Comparison of ENCODE assay signal across 31 cellular contexts in genomic region chr7:113768256-113768847, GRCh38.
DNase-seq lines count a peak whose midpoint lies in the region; ATAC-seq, FAIRE-seq and TF ChIP-seq lines count a peak whose summit lies in the region.
"Had no signal": no experiment of that assay in that cellular context is flagged by ENCODE, and none has a peak within 500 bp of the region (broad histone marks: within the 10 kb centered on the region; RNA-seq: fewer than 3 reads in every experiment).

No MANE protein-coding gene starts in this region.

- no peak overlapping the region for H3K9ac ChIP-seq in astrocyte (ENCODE audit: low read length)
- H3K9ac ChIP-seq: neural progenitor cell had no signal

- TF ChIP-seq CTCF in astrocyte (IDR thresholded peaks at IDR 0.05; ENCODE audit: insufficient read depth, low read depth, low read length) (no peak), mucosa of descending colon (IDR thresholded peaks at IDR 0.05) (no peak)

- no peak overlapping the region for H3K27ac ChIP-seq in astrocyte (ENCODE audit: low read depth, low read length)
- H3K27ac ChIP-seq: gastroesophageal sphincter, neural progenitor cell, right atrium auricular region, thoracic aorta had no signal

- FAIRE-seq in astrocyte (lab: Jason Lieb, UNC) = no peak
- FAIRE-seq: bronchial epithelial cell, GM18507 had no signal

- no peaks in the 10 kb centered on the region for H3K9me3 Mint-ChIP-seq in astrocyte (ENCODE audit: unreplicated experiment)
- H3K9me3 Mint-ChIP-seq: activated naive CD4-positive, alpha-beta T cell treated with anti-CD3 and anti-CD28 coated beads, Interleukin-2, amount 50 U/mL, for 24 hours; memory B cell; neural progenitor cell; stimulated activated naive CD8-positive, alpha-beta T cell treated with anti-CD3 and anti-CD28 coated beads, Interleukin-15, amount 100 ng/mL, for 72 hours had no signal

- no peaks in the 10 kb centered on the region for H4K20me1 ChIP-seq in astrocyte (ENCODE audit: insufficient read depth, low read length)

- peaks cover 9% of the 10 kb centered on the region for H3K4me1 Mint-ChIP-seq in astrocyte (ENCODE audit: low read depth, unreplicated experiment)
- H3K4me1 Mint-ChIP-seq: activated naive CD4-positive, alpha-beta T cell treated with anti-CD3 and anti-CD28 coated beads, Interleukin-2, amount 50 U/mL, for 24 hours; immature natural killer cell; memory B cell; neural progenitor cell; stimulated activated naive CD8-positive, alpha-beta T cell treated with anti-CD3 and anti-CD28 coated beads, Interleukin-15, amount 100 ng/mL, for 72 hours had no signal

- intact Hi-C loops in mucosa of descending colon (cut with DNase I, micrococcal nuclease) = no loop called here

- no peaks in the 10 kb centered on the region for H3K36me3 Mint-ChIP-seq in astrocyte (ENCODE audit: low read depth, unreplicated experiment)
- H3K36me3 Mint-ChIP-seq: activated naive CD4-positive, alpha-beta T cell treated with anti-CD3 and anti-CD28 coated beads, Interleukin-2, amount 50 U/mL, for 24 hours; CD8-positive, alpha-beta T cell; immature natural killer cell; memory B cell; neural progenitor cell had no signal

- H2AFZ ChIP-seq in astrocyte (ENCODE audit: low read depth, low read length) = no peak overlapping the region
- H2AFZ ChIP-seq: neural progenitor cell had no signal

- ATAC-seq in mucosa of descending colon = peak; percentile 77
- no peak for ATAC-seq in GM19452 (IDR thresholded peaks at IDR 0.05; ENCODE audit: unreplicated experiment)
- ATAC-seq: CD8-positive, alpha-beta T cell; gastroesophageal sphincter; left lobe of liver; stimulated activated naive CD8-positive, alpha-beta T cell treated with anti-CD3 and anti-CD28 coated beads, Interleukin-15, amount 100 ng/mL, for 72 hours had no signal

- DNase-seq in COLO829 (ENCODE audit: low spot score) = peak; percentile 67
- DNase-seq in LoVo (ENCODE audit: low spot score) = peak; percentile 35
- peak; percentile 19 for DNase-seq in astrocyte (ENCODE audit: low read depth)
- no peak for DNase-seq in mucosa of descending colon
- no peak for DNase-seq in stimulated activated CD4-positive, alpha-beta T cell treated with anti-CD3 and anti-CD28 coated beads, Interleukin-4, amount 100 ng/mL, for 1 hour
- no peak for DNase-seq in NCI-H226
- DNase-seq: activated CD4-positive, alpha-beta T cell treated with anti-CD3 and anti-CD28 coated beads for 4 hours; amygdala; CD8-positive, alpha-beta T cell; GOT3; hypothalamus; immature natural killer cell; KG1; NCI-H1092; NCI-H1694 treated with DMSO at 0.1 percent for 48 hours; NCI-H524 treated with DMSO at 0.1 percent for 48 hours; Peyer's patch; SIG-M5; stimulated activated CD4-positive, alpha-beta T cell treated with anti-CD3 and anti-CD28 coated beads, Interleukin-2, amount 100 ng/mL, for 24 hours; stimulated activated CD8-positive, alpha-beta memory T cell treated with anti-CD3 and anti-CD28 coated beads, Interleukin-4, amount 100 ng/mL, for 48 hours; stimulated activated naive CD8-positive, alpha-beta T cell treated with anti-CD3 and anti-CD28 coated beads, Interleukin-15, amount 100 ng/mL, for 72 hours had no signal

- H3K27me3 ChIP-seq in astrocyte (ENCODE audit: insufficient read depth, low read length) = no peaks in the 10 kb centered on the region
- H3K27me3 ChIP-seq: gastroesophageal sphincter, neural progenitor cell, Peyer's patch, right atrium auricular region had no signal

- no peak overlapping the region for H3K4me2 ChIP-seq in astrocyte (ENCODE audit: low read length)
- H3K4me2 ChIP-seq: neural progenitor cell had no signal

- H3K27me3 Mint-ChIP-seq in astrocyte (ENCODE audit: low read depth, unreplicated experiment) = no peaks in the 10 kb centered on the region
- H3K27me3 Mint-ChIP-seq: activated naive CD4-positive, alpha-beta T cell treated with anti-CD3 and anti-CD28 coated beads, Interleukin-2, amount 50 U/mL, for 24 hours; memory B cell; stimulated activated naive CD8-positive, alpha-beta T cell treated with anti-CD3 and anti-CD28 coated beads, Interleukin-15, amount 100 ng/mL, for 72 hours had no signal

- no peaks in the 10 kb centered on the region for H3K79me2 ChIP-seq in astrocyte (ENCODE audit: insufficient read depth, low read length)

- H3K4me3 ChIP-seq in astrocyte (ENCODE audit: insufficient read depth, low read depth, low read length) (no peak overlapping the region), mucosa of descending colon (no peak overlapping the region)
- H3K4me3 ChIP-seq: gastroesophageal sphincter, neural progenitor cell, Peyer's patch, right atrium auricular region, thoracic aorta had no signal

- no peak overlapping the region for H3K27ac Mint-ChIP-seq in astrocyte (ENCODE audit: unreplicated experiment)
- H3K27ac Mint-ChIP-seq: activated naive CD4-positive, alpha-beta T cell treated with anti-CD3 and anti-CD28 coated beads, Interleukin-2, amount 50 U/mL, for 24 hours; CD8-positive, alpha-beta T cell; immature natural killer cell; memory B cell; neural progenitor cell; stimulated activated naive CD8-positive, alpha-beta T cell treated with anti-CD3 and anti-CD28 coated beads, Interleukin-15, amount 100 ng/mL, for 72 hours had no signal

- H3K36me3 ChIP-seq in astrocyte (ENCODE audit: insufficient read depth, low read length) (no peaks in the 10 kb centered on the region), mucosa of descending colon (ENCODE audit: low read depth) (no peaks in the 10 kb centered on the region)
- H3K36me3 ChIP-seq: gastroesophageal sphincter, neural progenitor cell, Peyer's patch, right atrium auricular region, thoracic aorta had no signal

- no peaks in the 10 kb centered on the region for H3K4me1 ChIP-seq in astrocyte (ENCODE audit: insufficient read depth, low read length)
- no peaks in the 10 kb centered on the region for H3K4me1 ChIP-seq in mucosa of descending colon (ENCODE audit: low read depth)
- H3K4me1 ChIP-seq: gastroesophageal sphincter, neural progenitor cell, Peyer's patch, right atrium auricular region had no signal

- no peak overlapping the region for H3K4me3 Mint-ChIP-seq in astrocyte (ENCODE audit: unreplicated experiment)
- H3K4me3 Mint-ChIP-seq: activated naive CD4-positive, alpha-beta T cell treated with anti-CD3 and anti-CD28 coated beads, Interleukin-2, amount 50 U/mL, for 24 hours; CD8-positive, alpha-beta T cell; immature natural killer cell; memory B cell; neural progenitor cell; stimulated activated naive CD8-positive, alpha-beta T cell treated with anti-CD3 and anti-CD28 coated beads, Interleukin-15, amount 100 ng/mL, for 72 hours had no signal

- H3K9me3 ChIP-seq in astrocyte (ENCODE audit: insufficient read depth, low read depth, low read length) (no peaks in the 10 kb centered on the region), mucosa of descending colon (no peaks in the 10 kb centered on the region)
- H3K9me3 ChIP-seq: gastroesophageal sphincter, Peyer's patch, right atrium auricular region, thoracic aorta had no signal

Comparison
In these comparisons a context has a peak if more than half of its experiments do, and no peak if none do; other contexts are left out.
1. DNase-seq: peak in COLO829 (single experiment), LoVo (single experiment) and astrocyte (single experiment); none in mucosa of descending colon (0 of 3), stimulated activated CD4-positive, alpha-beta T cell treated with anti-CD3 and anti-CD28 coated beads, Interleukin-4, amount 100 ng/mL, for 1 hour (single experiment) and NCI-H226 (single experiment).